In genomic region chr9:121992571-121993212, GRCh38 we compare ENCODE assay signal across 8 cellular contexts.
A peak's percentile ranks its signal among the peaks of the same experiment; 100 is the strongest.
DNase-seq lines count a peak whose midpoint lies in the region; ATAC-seq, FAIRE-seq and TF ChIP-seq lines count a peak whose summit lies in the region.

No MANE protein-coding gene starts in this region.

- H3K4me1 ChIP-seq in HepG2 (ENCODE audit: insufficient read depth, low read length): peaks cover 38% of the 10 kb centered on the region

- H2AFZ ChIP-seq in HepG2 (ENCODE audit: low read length): no peak overlapping the region

- POLR2A ChIA-PET in BJ (lab: Charles Lee): no interaction called here
- POLR2A ChIA-PET in HepG2 (lab: Yijun Ruan, JAX): no interaction called here

- TF ChIP-seq POLR2A in HepG2 (IDR thresholded peaks at IDR 0.05; ENCODE audit: insufficient read depth in 1 of 2, low read depth in 2 of 2, low read length in 2 of 2): no peak

- BruUV-seq in HepG2 (replicated peaks; lab: Mats Ljungman, UMichigan): no TSS peak

- WGBS in HepG2 (ENCODE audit: low lambda C conversion rate): 21% methylated on average over 8 of the region's 8 CpGs

- H3K4me3 ChIP-seq in BJ (ENCODE audit: low read depth, low read length) (no peak overlapping the region), HepG2 (replicated peaks in 1 of 3; ENCODE audit: insufficient read depth in 1 of 3, low read depth in 2 of 3, low read length in 3 of 3) (no peak overlapping the region)

- H3K4me2 ChIP-seq in HepG2 (ENCODE audit: low read depth, low read length): no peak overlapping the region

- DNase-seq in BJ (ENCODE audit: low read depth) (no peak), GM19239 (ENCODE audit: insufficient read length, low spot score) (peak; percentile 57), NCI-H1930 (lab: John Stamatoyannopoulos, UW) (peak; percentile 7 to 50), cerebellum (ENCODE audit: low spot score) (peak; percentile 87), HepG2 (ENCODE audit: low spot score) (peak; percentile 65)
- DNase-seq in stimulated activated CD4-positive, alpha-beta T cell treated with anti-CD3 and anti-CD28 coated beads, TNF-alpha, amount 100 ng/mL, for 1 hour (ENCODE audit: low read depth in 3 of 3, low spot score in 1 of 3): peak in 2 of 3 donors; percentile 4 to 16

- H3K27ac ChIP-seq in HepG2 (ENCODE audit: extremely low read length, insufficient read depth, low read length): no peak overlapping the region

- no peaks in the 10 kb centered on the region for H4K20me1 ChIP-seq in HepG2 (ENCODE audit: insufficient read depth, low read length)

- TF ChIP-seq EP300 in HepG2 (IDR thresholded peaks at IDR 0.05; ENCODE audit: low read depth in 2 of 2, low read length in 2 of 2) (no peak), HepG2 (CRISPR knock-in tag; IDR thresholded peaks at IDR 0.05; ENCODE audit: borderline replicate concordance) (no peak)

- in situ Hi-C loops in HepG2 (cut with HindIII; ENCODE audit: extremely low pct_ligation_motif_present, low pct_unique_long_range_greater_than_20kb): loop anchor here (5.0 to 25.0 kb wide), 3 partner anchors 255 to 445 kb away; no protein-coding TSS in a partner anchor

- H3K9me3 ChIP-seq in HepG2 (ENCODE audit: low read length): no peaks in the 10 kb centered on the region

- peak; percentile 69 for FAIRE-seq in GM19239 (lab: Jason Lieb, UNC)
- peak; percentile 60 for FAIRE-seq in TTC549 (lab: Jason Lieb, UNC)
- FAIRE-seq in HepG2 (lab: Jason Lieb, UNC): peak; percentile 60

- H3K36me3 ChIP-seq in BJ (ENCODE audit: control insufficient read depth, insufficient read depth, low read length): no peaks in the 10 kb centered on the region
- H3K36me3 ChIP-seq in HepG2 (replicated peaks in 1 of 2; ENCODE audit: control insufficient read depth in 1 of 2, insufficient read depth in 2 of 2, low read length in 2 of 2): no peaks in the 10 kb centered on the region

- peak; percentile 53 for ATAC-seq in HepG2
- ATAC-seq in HG03378 (IDR thresholded peaks at IDR 0.05; ENCODE audit: unreplicated experiment): no peak

- TF ChIP-seq CTCF in BJ (IDR thresholded peaks at IDR 0.05; ENCODE audit: insufficient read depth, low read depth, low read length) (peak; percentile 69), HepG2 (CRISPR knock-in tag; IDR thresholded peaks at IDR 0.05) (peak; percentile 79)

- H3K79me2 ChIP-seq in HepG2 (ENCODE audit: insufficient read depth, low read length): no peaks in the 10 kb centered on the region

- H3K27me3 ChIP-seq in BJ (ENCODE audit: control insufficient read depth, insufficient read depth, low read length): no peaks in the 10 kb centered on the region
- H3K27me3 ChIP-seq in HepG2 (ENCODE audit: control insufficient read depth in 1 of 2, insufficient read depth in 2 of 2, low read length in 2 of 2): no peaks in the 10 kb centered on the region

- TF ChIP-seq RAD21 in HepG2 (CRISPR knock-in tag; IDR thresholded peaks at IDR 0.05): peak; percentile 71

- H3K9ac ChIP-seq in HepG2 (ENCODE audit: insufficient read depth, low read depth, low read length): no peak overlapping the region

- CTCF ChIA-PET in BJ (lab: Yijun Ruan, JAX) (interaction anchor here (0.6 to 8.9 kb wide), 4 partner anchors 272 to 447 kb away, joined by 3 to 69 read pairs (median 4); no protein-coding TSS in a partner anchor), HepG2 (lab: Yijun Ruan, JAX; ENCODE audit: low intra/inter-chr PET ratio, low total read pairs) (interaction anchor here (0.9 to 1.6 kb wide), 5 partner anchors 131 to 442 kb away, joined by 3 to 14 read pairs (median 3); no protein-coding TSS in a partner anchor)

- intact Hi-C loops in HepG2 (cut with micrococcal nuclease; ENCODE audit: unreplicated experiment): loop anchor here (1.0 to 2.0 kb wide), 5 partner anchors 131 to 352 kb away; no protein-coding TSS in a partner anchor

TF ChIP-seq in HepG2, 621 proteins besides CTCF, POLR2A, EP300 and RAD21 (continues in another document):
- TF ChIP-seq RFX3 (CRISPR knock-in tag; IDR thresholded peaks at IDR 0.05): no peak
- no peak for TF ChIP-seq YEATS4 (CRISPR knock-in tag; IDR thresholded peaks at IDR 0.05; ENCODE audit: borderline replicate concordance)
- TF ChIP-seq SIX1 (CRISPR knock-in tag; IDR thresholded peaks at IDR 0.05; ENCODE audit: borderline replicate concordance): no peak
- TF ChIP-seq TCF7 (IDR thresholded peaks at IDR 0.05; ENCODE audit: low read depth): no peak
- TF ChIP-seq ESRRA (CRISPR knock-in tag; IDR thresholded peaks at IDR 0.05; ENCODE audit: low read depth): no peak
- TF ChIP-seq ASH2L (IDR thresholded peaks at IDR 0.05; ENCODE audit: insufficient read length, low read depth, low read length): no peak
- TF ChIP-seq DDIT3 (CRISPR knock-in tag; IDR thresholded peaks at IDR 0.05): no peak
- 0 out of 2 replicates have a peak, but pooled peaks have one; percentile 24 for TF ChIP-seq ZFY (CRISPR knock-in tag; IDR thresholded peaks at IDR 0.05)
- no peak for TF ChIP-seq ELF4 (CRISPR knock-in tag; IDR thresholded peaks at IDR 0.05; ENCODE audit: borderline replicate concordance)
- no peak for TF ChIP-seq REPIN1 (CRISPR knock-in tag; IDR thresholded peaks at IDR 0.05; ENCODE audit: borderline replicate concordance, low read depth)
- no peak for TF ChIP-seq PAWR (CRISPR knock-in tag; IDR thresholded peaks at IDR 0.05; ENCODE audit: borderline replicate concordance)
- no peak for TF ChIP-seq SP5 (CRISPR knock-in tag; IDR thresholded peaks at IDR 0.05; ENCODE audit: borderline replicate concordance, low read depth)
- TF ChIP-seq GTF3A (CRISPR knock-in tag; conservative IDR thresholded peaks at IDR 0.05): no peak
- no peak for TF ChIP-seq ZSCAN9 (CRISPR knock-in tag; IDR thresholded peaks at IDR 0.05; ENCODE audit: borderline replicate concordance)
- TF ChIP-seq PATZ1 (CRISPR knock-in tag; IDR thresholded peaks at IDR 0.05): no peak
- TF ChIP-seq ZNF24 (IDR thresholded peaks at IDR 0.05): no peak
- peak; percentile 82 for TF ChIP-seq SMC3 (IDR thresholded peaks at IDR 0.05; ENCODE audit: low read length)
- TF ChIP-seq ZFX (CRISPR knock-in tag; IDR thresholded peaks at IDR 0.05; ENCODE audit: low read depth): peak; percentile 31; the same call in 1 of the 2 replicates
- TF ChIP-seq ZNF639 (CRISPR knock-in tag; conservative IDR thresholded peaks at IDR 0.05): no peak
- TF ChIP-seq ZNF12 (CRISPR knock-in tag; IDR thresholded peaks at IDR 0.05): no peak
- no peak for TF ChIP-seq HES4 (CRISPR knock-in tag; IDR thresholded peaks at IDR 0.05; ENCODE audit: borderline replicate concordance)
- TF ChIP-seq SOX13 (IDR thresholded peaks at IDR 0.05): no peak
- TF ChIP-seq SOX13 (CRISPR knock-in tag; conservative IDR thresholded peaks at IDR 0.05 in 1 of 2, IDR thresholded peaks at IDR 0.05 in 1 of 2): no peak
- TF ChIP-seq ZNF101 (CRISPR knock-in tag; IDR thresholded peaks at IDR 0.05; ENCODE audit: borderline replicate concordance, low read depth): no peak
- no peak for TF ChIP-seq ZBTB49 (CRISPR knock-in tag; IDR thresholded peaks at IDR 0.05; ENCODE audit: borderline replicate concordance)
